Comparison of ENCODE assay signal across 10 cellular contexts in the genomic region with DNA sequence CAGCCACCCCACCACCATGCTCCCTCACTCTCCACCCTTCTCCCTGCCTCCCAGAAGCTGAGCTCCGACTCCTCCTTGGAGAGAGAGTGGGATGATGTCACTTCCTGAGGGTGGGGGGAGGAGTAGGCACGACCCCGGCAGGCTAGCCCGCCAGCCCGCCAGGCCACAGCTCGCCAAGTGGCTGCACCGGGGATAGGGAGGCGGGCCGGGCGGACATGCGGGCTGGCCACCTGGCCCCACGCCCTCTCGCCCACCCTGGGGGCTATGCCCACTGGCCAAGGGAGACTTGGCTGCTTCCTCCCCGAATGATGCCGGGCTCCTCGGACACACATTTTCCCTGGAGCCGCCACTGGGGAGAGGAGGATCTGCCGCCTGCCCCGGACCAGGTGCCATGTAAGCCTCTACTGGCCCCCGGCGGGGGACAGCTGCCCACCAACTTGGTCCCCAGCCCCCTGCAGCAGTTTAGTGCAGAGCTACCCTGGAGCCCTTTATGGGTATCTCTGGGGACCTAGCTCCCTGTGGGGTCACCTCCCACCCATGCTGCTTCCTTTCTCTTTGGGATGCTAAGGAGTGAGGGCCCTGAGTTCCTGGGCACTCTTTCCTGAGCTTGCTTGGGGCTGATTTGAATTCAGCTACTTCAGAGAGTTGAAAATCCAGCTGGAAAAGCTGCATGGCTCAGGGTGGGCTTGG. TPM values are rescaled to one million over a fixed set of nuclear protein-coding genes. Genes with fewer than 3 reads are reported as not detected.
DNase-seq lines count a peak whose midpoint lies in the region; ATAC-seq and TF ChIP-seq lines count a peak whose summit lies in the region.
"Had no signal": no experiment of that assay in that cellular context is flagged by ENCODE, and none has a peak within 500 bp of the region (broad histone marks: within the 10 kb centered on the region; RNA-seq: fewer than 3 reads in every experiment).

No MANE protein-coding gene starts in this region.

- intact Hi-C loops in A673 (cut with micrococcal nuclease; ENCODE audit: unreplicated experiment): loop anchor here (1.0 kb wide), 1 partner anchor 38 kb away; a partner anchor contains a TSS

- H3K9me3 Mint-ChIP-seq in nephron (no peaks in the 10 kb centered on the region), immature natural killer cell (no peaks in the 10 kb centered on the region)
- no peaks in the 10 kb centered on the region for H3K9me3 Mint-ChIP-seq in activated CD8-positive, alpha-beta memory T cell treated with anti-CD3 and anti-CD28 coated beads, Interleukin-2, amount 10 ng/mL, durations not matched to agents 7 days and 5 days (ENCODE audit: low read depth)
- H3K9me3 Mint-ChIP-seq: activated naive CD8-positive, alpha-beta T cell treated with anti-CD3 and anti-CD28 coated beads, Interleukin-2, amount 10 ng/mL, durations not matched to agents 7 days and 5 days had no signal

- peak overlapping the region; percentile 63 for H3K4me3 ChIP-seq in A673 (ENCODE audit: low read depth, low read length, poor library complexity, severe bottlenecking)

- BruUV-seq in A673 (replicated peaks; lab: Mats Ljungman, UMichigan): no TSS peak

- H3K4me1 Mint-ChIP-seq in nephron: peaks cover 18% of the 10 kb centered on the region
- peaks cover 6 to 12% of the 10 kb centered on the region in 2 donors for H3K4me1 Mint-ChIP-seq in immature natural killer cell
- H3K4me1 Mint-ChIP-seq in activated CD8-positive, alpha-beta memory T cell treated with anti-CD3 and anti-CD28 coated beads, Interleukin-2, amount 10 ng/mL, durations not matched to agents 7 days and 5 days: no peaks in the 10 kb centered on the region
- H3K4me1 Mint-ChIP-seq: activated naive CD8-positive, alpha-beta T cell treated with anti-CD3 and anti-CD28 coated beads, Interleukin-2, amount 10 ng/mL, durations not matched to agents 7 days and 5 days had no signal

- POLR2A ChIA-PET in A673 (lab: Charles Lee; ENCODE audit: low non-redundant PET): interaction anchor here (0.6 kb wide), 1 partner anchor 233 kb away, joined by 6 read pairs; no protein-coding TSS in a partner anchor

- peak overlapping the region; percentile 83 to 89 (median 85) for H3K4me3 Mint-ChIP-seq in nephron
- no peak overlapping the region for H3K4me3 Mint-ChIP-seq in immature natural killer cell
- H3K4me3 Mint-ChIP-seq in activated CD8-positive, alpha-beta memory T cell treated with anti-CD3 and anti-CD28 coated beads, Interleukin-2, amount 10 ng/mL, durations not matched to agents 7 days and 5 days: no peak overlapping the region
- H3K4me3 Mint-ChIP-seq: activated naive CD8-positive, alpha-beta T cell treated with anti-CD3 and anti-CD28 coated beads, Interleukin-2, amount 10 ng/mL, durations not matched to agents 7 days and 5 days had no signal

- CTCF ChIA-PET in A673 (lab: Charles Lee): interaction anchor here (0.8 to 2.4 kb wide), 5 partner anchors 15 to 272 kb away, joined by 3 to 16 read pairs (median 4); no protein-coding TSS in a partner anchor
- CTCF ChIA-PET in activated CD8-positive, alpha-beta memory T cell treated with anti-CD3 and anti-CD28 coated beads, Interleukin-2, amount 10 ng/mL, durations not matched to agents 7 days and 5 days (lab: Charles Lee): interaction anchor here (3.0 kb wide), 1 partner anchor 15 kb away, joined by 10 read pairs; no protein-coding TSS in a partner anchor

- H3K36me3 ChIP-seq in A673 (ENCODE audit: insufficient read depth, low read length, poor library complexity, severe bottlenecking): peaks cover 12% of the 10 kb centered on the region

- peak overlapping the region; percentile 82 for H3K27ac ChIP-seq in A673 (ENCODE audit: low read depth, low read length, poor library complexity, severe bottlenecking)

- peak; percentile 92 for DNase-seq in A673 (ENCODE audit: low spot score)
- DNase-seq in NCI-H524 (lab: John Stamatoyannopoulos, UW): peak; percentile 73 to 82
- peak; percentile 50 for DNase-seq in fibroblast of peridontal ligament (ENCODE audit: extremely low read depth)
- DNase-seq in immature natural killer cell: no peak
- DNase-seq in activated CD8-positive, alpha-beta memory T cell treated with anti-CD3 and anti-CD28 coated beads, Interleukin-2, amount 10 ng/mL, durations not matched to agents 7 days and 5 days: no peak
- DNase-seq: activated naive CD8-positive, alpha-beta T cell treated with anti-CD3 and anti-CD28 coated beads, Interleukin-2, amount 10 ng/mL, durations not matched to agents 7 days and 5 days had no signal

- H3K36me3 Mint-ChIP-seq in nephron (ENCODE audit: low read depth) (no peaks in the 10 kb centered on the region), immature natural killer cell (no peaks in the 10 kb centered on the region)
- no peaks in the 10 kb centered on the region for H3K36me3 Mint-ChIP-seq in activated CD8-positive, alpha-beta memory T cell treated with anti-CD3 and anti-CD28 coated beads, Interleukin-2, amount 10 ng/mL, durations not matched to agents 7 days and 5 days
- H3K36me3 Mint-ChIP-seq: activated naive CD8-positive, alpha-beta T cell treated with anti-CD3 and anti-CD28 coated beads, Interleukin-2, amount 10 ng/mL, durations not matched to agents 7 days and 5 days had no signal

- H3K27me3 Mint-ChIP-seq in nephron (ENCODE audit: low read depth): peaks cover 9% of the 10 kb centered on the region
- peaks cover 0 to 1% (median 0%) of the 10 kb centered on the region in 3 donors for H3K27me3 Mint-ChIP-seq in immature natural killer cell (ENCODE audit: low read depth in 3 of 3)
- H3K27me3 Mint-ChIP-seq in activated CD8-positive, alpha-beta memory T cell treated with anti-CD3 and anti-CD28 coated beads, Interleukin-2, amount 10 ng/mL, durations not matched to agents 7 days and 5 days: peaks cover 17% of the 10 kb centered on the region

- TF ChIP-seq CTCF in A673 (conservative IDR thresholded peaks at IDR 0.05; ENCODE audit: low read depth, low read length) (no peak), nephron (IDR thresholded peaks at IDR 0.05; ENCODE audit: unreplicated experiment in 3 of 3) (no peak)

- peak overlapping the region; percentile 59 to 80 (median 65) for H3K27ac Mint-ChIP-seq in nephron
- no peak overlapping the region for H3K27ac Mint-ChIP-seq in immature natural killer cell
- H3K27ac Mint-ChIP-seq in activated CD8-positive, alpha-beta memory T cell treated with anti-CD3 and anti-CD28 coated beads, Interleukin-2, amount 10 ng/mL, durations not matched to agents 7 days and 5 days: no peak overlapping the region
- H3K27ac Mint-ChIP-seq: activated naive CD8-positive, alpha-beta T cell treated with anti-CD3 and anti-CD28 coated beads, Interleukin-2, amount 10 ng/mL, durations not matched to agents 7 days and 5 days had no signal

- H3K27me3 ChIP-seq in A673 (replicated peaks; ENCODE audit: insufficient read depth, low read depth, low read length, poor library complexity): no peaks in the 10 kb centered on the region

- ATAC-seq in GM18511 (IDR thresholded peaks at IDR 0.05; ENCODE audit: unreplicated experiment) (no peak), GM18520 (IDR thresholded peaks at IDR 0.05; ENCODE audit: unreplicated experiment) (no peak)
- no peak for ATAC-seq in activated CD8-positive, alpha-beta memory T cell treated with anti-CD3 and anti-CD28 coated beads, Interleukin-2, amount 10 ng/mL, durations not matched to agents 7 days and 5 days

- H3K4me1 ChIP-seq in A673 (ENCODE audit: insufficient read depth, low read length, poor library complexity, severe bottlenecking): peaks cover 15% of the 10 kb centered on the region

- H3K9me3 ChIP-seq in A673 (ENCODE audit: low read depth, low read length, poor library complexity, severe bottlenecking): no peaks in the 10 kb centered on the region

RNA-seq across cellular contexts. Expression of a gene that starts 33.7 kb away (rescaled TPM):
- total RNA-seq in A673 (2021): 11.2 and 14.6 TPM in 2 replicates
- 1 to 10 TPM in 1 of 3 donors, under 1 TPM in 1, not detected in 1; 0.43 to 2.4 TPM for polyA plus RNA-seq in immature natural killer cell
- 1 to 10 TPM; 2.1 to 2.2 TPM for total RNA-seq in activated CD8-positive, alpha-beta memory T cell treated with anti-CD3 and anti-CD28 coated beads, Interleukin-2, amount 10 ng/mL, durations not matched to agents 7 days and 5 days

RNA-seq across cellular contexts. Expression of a gene that starts 38.6 kb away (rescaled TPM):
- total RNA-seq in A673 (2021): 10.9 and 11.0 TPM in 2 replicates
- not detected for polyA plus RNA-seq in immature natural killer cell
- not detected for total RNA-seq in activated CD8-positive, alpha-beta memory T cell treated with anti-CD3 and anti-CD28 coated beads, Interleukin-2, amount 10 ng/mL, durations not matched to agents 7 days and 5 days
- total RNA-seq: OCI-LY7 had no signal

Comparison
In these comparisons a context has a peak if more than half of its experiments do, and no peak if none do; other contexts are left out.
1. DNase-seq: peak in A673 (single experiment), NCI-H524 (2 of 2) and fibroblast of peridontal ligament (single experiment); none in immature natural killer cell (0 of 3) and activated CD8-positive, alpha-beta memory T cell treated with anti-CD3 and anti-CD28 coated beads, Interleukin-2, amount 10 ng/mL, durations not matched to agents 7 days and 5 days (single experiment).
2. H3K27ac Mint-ChIP-seq: peak in nephron (3 of 3); none in immature natural killer cell (0 of 6) and activated CD8-positive, alpha-beta memory T cell treated with anti-CD3 and anti-CD28 coated beads, Interleukin-2, amount 10 ng/mL, durations not matched to agents 7 days and 5 days (single experiment).
3. H3K4me3 Mint-ChIP-seq: peak in nephron (3 of 3); none in immature natural killer cell (0 of 5) and activated CD8-positive, alpha-beta memory T cell treated with anti-CD3 and anti-CD28 coated beads, Interleukin-2, amount 10 ng/mL, durations not matched to agents 7 days and 5 days (single experiment).
4. RNA of a gene that starts 38.6 kb away (total RNA-seq): 10.9 to 11.0 TPM in A673; not detected in activated CD8-positive, alpha-beta memory T cell treated with anti-CD3 and anti-CD28 coated beads, Interleukin-2, amount 10 ng/mL, durations not matched to agents 7 days and 5 days; every median in the first group is over 10 times any median in the second.